ENCODE assay signal across 37 cellular contexts in the genomic region with DNA sequence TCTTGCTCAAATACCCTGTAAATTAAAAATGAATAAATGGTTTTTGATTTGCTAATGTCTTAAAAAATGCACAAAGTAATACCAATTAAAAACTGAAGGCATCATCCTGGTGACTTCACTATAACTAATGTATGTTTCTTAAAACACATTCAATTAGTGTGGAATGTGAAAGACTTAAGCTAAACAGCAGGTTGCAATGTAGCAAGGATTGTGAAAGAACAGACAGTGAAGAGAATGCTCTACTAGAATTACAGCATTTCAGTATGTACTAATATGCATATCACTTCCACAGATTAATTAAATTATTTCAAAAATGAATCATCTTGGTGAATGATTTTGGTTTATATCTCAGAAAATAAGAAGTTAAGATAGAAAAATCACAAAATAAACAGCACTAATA. TPM values are rescaled to one million over a fixed set of nuclear protein-coding genes. Genes with fewer than 3 reads are reported as not detected.
"Had no signal": no experiment of that assay in that cellular context is flagged by ENCODE, and none has a peak within 500 bp of the region (broad histone marks: within the 10 kb centered on the region; RNA-seq: fewer than 3 reads in every experiment).

No MANE protein-coding gene starts in this region.

- H3K4me3 Mint-ChIP-seq: dendritic cell treated with granulocyte-macrophage colony-stimulating factor and Interleukin-4, amounts not matched to agents 40 ng/mL and 50 ng/mL, for 4 days; endodermal cell; mesothelial cell of epicardium; naive B cell; natural killer cell treated with Interleukin-12 subunit alpha and Interleukin-12 subunit beta and Interleukin-15 and Interleukin-18, amount 100 ng/mL, for 72 hours; neural progenitor cell; stimulated activated memory B cell treated with anti-CD40 and anti-IgM and Interleukin-4, amounts not matched to agents 10 μg/mL and 1 μg/mL and 100 μg/mL, for 72 hours; type B pancreatic cell had no signal

- H2AFZ ChIP-seq: neural progenitor cell had no signal

- H3K4me2 ChIP-seq: neural progenitor cell, smooth muscle cell had no signal

- H3K27ac Mint-ChIP-seq: endodermal cell; mesothelial cell of epicardium; naive B cell; natural killer cell treated with Interleukin-12 subunit alpha and Interleukin-12 subunit beta and Interleukin-15 and Interleukin-18, amount 100 ng/mL, for 72 hours; neural progenitor cell; stimulated activated memory B cell treated with anti-CD40 and anti-IgM and Interleukin-4, amounts not matched to agents 10 μg/mL and 1 μg/mL and 100 μg/mL, for 72 hours; type B pancreatic cell had no signal

- H3K36me3 ChIP-seq: colonic mucosa, neural progenitor cell, prostate gland, right atrium auricular region had no signal

- H3K9ac ChIP-seq: neural progenitor cell had no signal

- H3K4me1 Mint-ChIP-seq: endodermal cell; neural progenitor cell; stimulated activated memory B cell treated with anti-CD40 and anti-IgM and Interleukin-4, amounts not matched to agents 10 μg/mL and 1 μg/mL and 100 μg/mL, for 72 hours had no signal

- ATAC-seq: heart right ventricle; left cardiac atrium; left lung; mucosa of descending colon; natural killer cell treated with Interleukin-12 subunit alpha and Interleukin-12 subunit beta and Interleukin-15 and Interleukin-18, amount 100 ng/mL, for 72 hours; sciatic nerve; stimulated activated memory B cell treated with anti-CD40 and anti-IgM and Interleukin-4, amounts not matched to agents 10 μg/mL and 1 μg/mL and 100 μg/mL, for 72 hours; stimulated activated naive CD8-positive, alpha-beta T cell treated with anti-CD3 and anti-CD28 coated beads, Interleukin-15, Interleukin-2, amounts not matched to agents 100 U/mL and 50 U/mL, for 24 hours had no signal

- H3K4me1 ChIP-seq: colonic mucosa, neural progenitor cell, prostate gland, tibial artery had no signal

- H3K9me3 ChIP-seq: colonic mucosa, esophagus muscularis mucosa, heart right ventricle, left lung, mucosa of descending colon, prostate gland, right atrium auricular region, testis, tibial artery had no signal

- H3K4me3 ChIP-seq: colonic mucosa, esophagus muscularis mucosa, heart right ventricle, left lung, mucosa of descending colon, neural progenitor cell, prostate gland, right atrium auricular region, smooth muscle cell, testis, tibial artery had no signal

- H3K27ac ChIP-seq: colonic mucosa, esophagus muscularis mucosa, left lung, neural progenitor cell, prostate gland, right atrium auricular region, testis, tibial artery had no signal

- H3K27me3 ChIP-seq: colonic mucosa, esophagus muscularis mucosa, heart right ventricle, left lung, neural progenitor cell, right atrium auricular region, testis, tibial artery had no signal

- DNase-seq: colonic mucosa; effector CD8-positive, alpha-beta T cell; endodermal cell; foreskin melanocyte; glutamatergic neuron; heart right ventricle; hippocampal formation; left cardiac atrium; left lung; mesenchymal stem cell; mucosa of descending colon; naive B cell; nucleus accumbens; stimulated activated CD4-positive, alpha-beta T cell treated with anti-CD3 and anti-CD28 coated beads, Interleukin-12 subunit alpha, Interleukin-12 subunit beta, amount 100 ng/mL, for 4 hours; stimulated activated CD4-positive, alpha-beta T cell treated with anti-CD3 and anti-CD28 coated beads, Interleukin-1b, Interleukin-23, amount 100 ng/mL, for 48 hours; stimulated activated CD4-positive, alpha-beta T cell treated with anti-CD3 and anti-CD28 coated beads, Interleukin-4, amount 100 ng/mL, for 24 hours; stimulated activated naive CD8-positive, alpha-beta T cell treated with anti-CD3 and anti-CD28 coated beads, Interleukin-15, Interleukin-2, amounts not matched to agents 100 U/mL and 50 U/mL, for 24 hours; substantia nigra; testis; tibial artery had no signal

- FAIRE-seq: endothelial cell of umbilical vein, islet of Langerhans had no signal

- H3K27me3 Mint-ChIP-seq: dendritic cell treated with granulocyte-macrophage colony-stimulating factor and Interleukin-4, amounts not matched to agents 40 ng/mL and 50 ng/mL, for 4 days; naive B cell; natural killer cell treated with Interleukin-12 subunit alpha and Interleukin-12 subunit beta and Interleukin-15 and Interleukin-18, amount 100 ng/mL, for 72 hours; stimulated activated memory B cell treated with anti-CD40 and anti-IgM and Interleukin-4, amounts not matched to agents 10 μg/mL and 1 μg/mL and 100 μg/mL, for 72 hours; type B pancreatic cell had no signal

- H3K9me3 Mint-ChIP-seq: dendritic cell treated with granulocyte-macrophage colony-stimulating factor and Interleukin-4, amounts not matched to agents 40 ng/mL and 50 ng/mL, for 4 days; endodermal cell; mesothelial cell of epicardium; naive B cell; natural killer cell treated with Interleukin-12 subunit alpha and Interleukin-12 subunit beta and Interleukin-15 and Interleukin-18, amount 100 ng/mL, for 72 hours; neural progenitor cell; stimulated activated memory B cell treated with anti-CD40 and anti-IgM and Interleukin-4, amounts not matched to agents 10 μg/mL and 1 μg/mL and 100 μg/mL, for 72 hours; type B pancreatic cell had no signal

RNA-seq across cellular contexts. Expression of a gene that starts 56.4 kb away (rescaled TPM):
- total RNA-seq: endodermal cell; endothelial cell of umbilical vein; epithelial cell of proximal tubule; esophagus muscularis mucosa; heart right ventricle; kidney epithelial cell; left cardiac atrium; lung microvascular endothelial cell; natural killer cell treated with Interleukin-12 subunit alpha and Interleukin-12 subunit beta and Interleukin-15 and Interleukin-18, amount 100 ng/mL, for 72 hours; prostate gland; right atrium auricular region; sciatic nerve; smooth muscle cell; urinary bladder had no signal
- polyA plus RNA-seq: endothelial cell of umbilical vein, smooth muscle cell had no signal
